ENCODE assay signal across 1 cellular context in the genomic region with DNA sequence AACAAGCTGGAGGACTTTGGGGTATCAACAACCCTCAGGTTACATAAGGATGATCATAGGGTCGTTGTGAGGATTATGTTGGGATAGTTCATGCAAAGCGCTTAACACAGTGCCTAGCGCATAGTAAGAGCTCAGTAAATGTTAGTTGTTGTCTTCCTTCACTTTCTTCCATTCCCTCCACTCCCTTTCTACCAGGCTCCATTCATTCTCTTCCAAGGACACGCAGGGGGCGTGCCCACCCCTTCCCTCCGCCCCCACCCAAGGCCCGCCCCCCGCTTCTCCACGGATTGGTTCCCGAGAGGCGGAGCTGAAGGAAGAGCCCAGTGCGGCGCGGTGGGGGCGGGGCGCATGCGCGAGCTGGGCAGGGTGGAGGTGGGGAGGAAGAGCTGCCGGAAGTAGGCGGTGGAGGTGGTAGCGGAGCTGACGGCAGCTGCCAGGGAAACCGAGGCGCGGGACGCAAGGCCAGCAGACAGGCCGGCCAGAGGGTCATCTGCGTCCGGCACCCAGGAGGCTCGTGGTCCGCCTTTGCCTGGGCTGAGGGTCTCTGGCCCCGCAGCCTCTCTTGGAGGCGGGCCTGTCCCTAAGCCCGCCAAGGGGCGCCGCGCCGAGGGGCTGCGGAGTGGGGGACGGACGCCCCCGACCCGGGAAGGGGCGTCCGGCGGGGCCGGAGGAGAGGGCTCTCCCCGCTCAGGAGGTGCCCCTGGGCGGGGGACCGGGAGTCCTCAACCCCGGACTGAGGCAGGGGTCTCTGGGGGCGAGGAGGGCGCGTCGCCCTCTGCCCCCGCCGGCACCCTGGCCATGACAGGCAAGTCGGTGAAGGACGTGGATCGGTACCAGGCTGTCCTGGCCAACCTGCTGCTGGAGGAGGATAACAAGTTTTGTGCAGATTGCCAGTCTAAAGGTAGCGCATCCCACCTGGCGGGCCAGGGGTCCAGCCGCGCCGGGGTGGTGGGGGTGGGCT.
TF ChIP-seq lines count a peak whose summit lies in the region.

A gene (plus strand): TSS at position 405 of the 961 bp plus-strand sequence. CDS start 394 bp downstream, at position 799.

TF ChIP-seq in K562, 482 proteins besides CTCF, POLR2A, EP300 and RAD21 (continued from another document):
- TF ChIP-seq, protein P1, sequence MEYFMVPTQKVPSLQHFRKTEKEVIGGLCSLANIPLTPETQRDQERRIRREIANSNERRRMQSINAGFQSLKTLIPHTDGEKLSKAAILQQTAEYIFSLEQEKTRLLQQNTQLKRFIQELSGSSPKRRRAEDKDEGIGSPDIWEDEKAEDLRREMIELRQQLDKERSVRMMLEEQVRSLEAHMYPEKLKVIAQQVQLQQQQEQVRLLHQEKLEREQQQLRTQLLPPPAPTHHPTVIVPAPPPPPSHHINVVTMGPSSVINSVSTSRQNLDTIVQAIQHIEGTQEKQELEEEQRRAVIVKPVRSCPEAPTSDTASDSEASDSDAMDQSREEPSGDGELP (CRISPR knock-in tag; IDR thresholded peaks at IDR 0.05; ENCODE audit: borderline replicate concordance): 0 out of 2 replicates have a peak, but pooled peaks have one; percentile 27
- no peak for TF ChIP-seq SMARCC2 (IDR thresholded peaks at IDR 0.05; ENCODE audit: low read depth)
- TF ChIP-seq, protein P2, sequence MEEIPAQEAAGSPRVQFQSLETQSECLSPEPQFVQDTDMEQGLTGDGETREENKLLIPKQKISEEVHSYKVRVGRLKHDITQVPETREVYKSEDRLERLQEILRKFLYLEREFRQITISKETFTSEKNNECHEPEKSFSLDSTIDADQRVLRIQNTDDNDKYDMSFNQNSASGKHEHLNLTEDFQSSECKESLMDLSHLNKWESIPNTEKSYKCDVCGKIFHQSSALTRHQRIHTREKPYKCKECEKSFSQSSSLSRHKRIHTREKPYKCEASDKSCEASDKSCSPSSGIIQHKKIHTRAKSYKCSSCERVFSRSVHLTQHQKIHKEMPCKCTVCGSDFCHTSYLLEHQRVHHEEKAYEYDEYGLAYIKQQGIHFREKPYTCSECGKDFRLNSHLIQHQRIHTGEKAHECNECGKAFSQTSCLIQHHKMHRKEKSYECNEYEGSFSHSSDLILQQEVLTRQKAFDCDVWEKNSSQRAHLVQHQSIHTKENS (CRISPR knock-in tag; IDR thresholded peaks at IDR 0.05): no peak
- peak; percentile 97 for TF ChIP-seq ZBTB7A (IDR thresholded peaks at IDR 0.05; ENCODE audit: borderline replicate concordance, control insufficient read depth, low read depth, low read length)
- TF ChIP-seq, protein P3, sequence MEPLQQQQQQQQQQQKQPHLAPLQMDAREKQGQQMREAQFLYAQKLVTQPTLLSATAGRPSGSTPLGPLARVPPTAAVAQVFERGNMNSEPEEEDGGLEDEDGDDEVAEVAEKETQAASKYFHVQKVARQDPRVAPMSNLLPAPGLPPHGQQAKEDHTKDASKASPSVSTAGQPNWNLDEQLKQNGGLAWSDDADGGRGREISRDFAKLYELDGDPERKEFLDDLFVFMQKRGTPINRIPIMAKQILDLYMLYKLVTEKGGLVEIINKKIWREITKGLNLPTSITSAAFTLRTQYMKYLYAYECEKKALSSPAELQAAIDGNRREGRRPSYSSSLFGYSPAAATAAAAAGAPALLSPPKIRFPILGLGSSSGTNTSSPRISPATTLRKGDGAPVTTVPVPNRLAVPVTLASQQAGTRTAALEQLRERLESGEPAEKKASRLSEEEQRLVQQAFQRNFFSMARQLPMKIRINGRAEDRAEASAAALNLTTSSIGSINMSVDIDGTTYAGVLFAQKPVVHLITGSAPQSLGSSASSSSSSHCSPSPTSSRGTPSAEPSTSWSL (CRISPR knock-in tag; IDR thresholded peaks at IDR 0.05; ENCODE audit: borderline replicate concordance): no peak
- TF ChIP-seq MTA3 (IDR thresholded peaks at IDR 0.05; ENCODE audit: borderline replicate concordance): no peak
- TF ChIP-seq NFE2L1 (tag; IDR thresholded peaks at IDR 0.05; ENCODE audit: borderline replicate concordance, low read depth): no peak
- no peak for TF ChIP-seq ZNF766 (CRISPR knock-in tag; conservative IDR thresholded peaks at IDR 0.05)
- no peak for TF ChIP-seq TCF7L2 (IDR thresholded peaks at IDR 0.05; ENCODE audit: low read depth, low read length)
- peak; percentile 68; the same call in 1 of the 2 replicates for TF ChIP-seq ELF2 (CRISPR knock-in tag; IDR thresholded peaks at IDR 0.05)
- TF ChIP-seq ARHGAP35 (IDR thresholded peaks at IDR 0.05; ENCODE audit: partially characterized antibody): no peak
- no peak for TF ChIP-seq CBX3 (IDR thresholded peaks at IDR 0.05; ENCODE audit: borderline replicate concordance in 1 of 2, low read length in 2 of 2)
- TF ChIP-seq PHF8 (IDR thresholded peaks at IDR 0.05; ENCODE audit: borderline replicate concordance, low read length): peak; percentile 75
- peak; percentile 61 for TF ChIP-seq POLR2AphosphoS5 (IDR thresholded peaks at IDR 0.05; ENCODE audit: control insufficient read depth, insufficient read depth, low read depth, low read length)
- peak; percentile 84 for TF ChIP-seq POLR2G (IDR thresholded peaks at IDR 0.05; ENCODE audit: low read depth, low read length)
- TF ChIP-seq PTTG1 (tag; IDR thresholded peaks at IDR 0.05; ENCODE audit: low read depth): no peak
- TF ChIP-seq ZNF124 (CRISPR knock-in tag; IDR thresholded peaks at IDR 0.05): no peak
- TF ChIP-seq, protein P4, sequence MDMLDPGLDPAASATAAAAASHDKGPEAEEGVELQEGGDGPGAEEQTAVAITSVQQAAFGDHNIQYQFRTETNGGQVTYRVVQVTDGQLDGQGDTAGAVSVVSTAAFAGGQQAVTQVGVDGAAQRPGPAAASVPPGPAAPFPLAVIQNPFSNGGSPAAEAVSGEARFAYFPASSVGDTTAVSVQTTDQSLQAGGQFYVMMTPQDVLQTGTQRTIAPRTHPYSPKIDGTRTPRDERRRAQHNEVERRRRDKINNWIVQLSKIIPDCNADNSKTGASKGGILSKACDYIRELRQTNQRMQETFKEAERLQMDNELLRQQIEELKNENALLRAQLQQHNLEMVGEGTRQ (CRISPR knock-in tag; IDR thresholded peaks at IDR 0.05): no peak
- no peak for TF ChIP-seq POLR2AphosphoS2 (IDR thresholded peaks at IDR 0.05; ENCODE audit: low read length)
- TF ChIP-seq MCM2 (IDR thresholded peaks at IDR 0.05; ENCODE audit: low read depth): no peak
